Comparison of ENCODE assay signal across 27 cellular contexts in genomic region chr1:89682630-89683029, GRCh38.
"Had no signal": no experiment of that assay in that cellular context is flagged by ENCODE, and none has a peak within 500 bp of the region (broad histone marks: within the 10 kb centered on the region; RNA-seq: fewer than 3 reads in every experiment).

No MANE protein-coding gene starts in this region.

- ATAC-seq: activated CD8-positive, alpha-beta memory T cell treated with anti-CD3 and anti-CD28 coated beads, Interleukin-2, amount 10 ng/mL, durations not matched to agents 7 days and 5 days; activated naive CD4-positive, alpha-beta T cell treated with anti-CD3 and anti-CD28 coated beads, Interleukin-2, amount 50 U/mL, for 72 hours; T-cell had no signal

- H3K27ac Mint-ChIP-seq: activated B cell treated with CpG ODN at 0.5 μM for 24 hours; activated CD4-positive, alpha-beta T cell treated with anti-CD3 and anti-CD28 coated beads, Interleukin-2, amount 10 ng/mL, durations not matched to agents 7 days and 5 days; activated CD8-positive, alpha-beta memory T cell treated with anti-CD3 and anti-CD28 coated beads, Interleukin-2, amount 10 ng/mL, durations not matched to agents 7 days and 5 days; activated naive CD4-positive, alpha-beta T cell treated with anti-CD3 and anti-CD28 coated beads, Interleukin-2, amount 50 U/mL, for 72 hours had no signal

- H3K4me3 Mint-ChIP-seq: activated B cell treated with CpG ODN at 0.5 μM for 24 hours; activated CD4-positive, alpha-beta T cell treated with anti-CD3 and anti-CD28 coated beads, Interleukin-2, amount 10 ng/mL, durations not matched to agents 7 days and 5 days; activated CD8-positive, alpha-beta memory T cell treated with anti-CD3 and anti-CD28 coated beads, Interleukin-2, amount 10 ng/mL, durations not matched to agents 7 days and 5 days; activated T-cell treated with anti-CD3 and anti-CD28 coated beads, Interleukin-2, amount 50 U/mL, for 24 hours; T-cell had no signal

- DNase-seq: activated B cell treated with CpG ODN at 0.5 μM for 24 hours; activated CD4-positive, alpha-beta T cell treated with anti-CD3 and anti-CD28 coated beads, Interleukin-2, amount 10 ng/mL, durations not matched to agents 7 days and 5 days; activated CD8-positive, alpha-beta memory T cell treated with anti-CD3 and anti-CD28 coated beads, Interleukin-2, amount 10 ng/mL, durations not matched to agents 7 days and 5 days; activated effector memory CD4-positive, alpha-beta T cell treated with anti-CD3 and anti-CD28 coated beads, Interleukin-2, amount 50 U/mL, for 16 hours; activated naive CD4-positive, alpha-beta T cell treated with Interleukin-2 at 50 U/mL for 16 hours; activated T-cell treated with anti-CD3 and anti-CD28 coated beads, Interleukin-2, amount 50 U/mL, for 24 hours; adrenal gland; aorta; caudate nucleus; KG1; MV-4-11; NCI-H1092 treated with DMSO at 0.1 percent for 48 hours; NCI-H1417 treated with DMSO at 0.1 percent for 48 hours; NCI-H1694; NCI-H2029; NCI-H2107; NCI-H2171 treated with DMSO at 0.1 percent for 48 hours; NCI-H345; NCI-H510A; NCI-H526 treated with DMSO at 0.1 percent for 48 hours; NCI-H82; T-cell; T-helper 2 cell; T1000 had no signal

- H3K27me3 ChIP-seq: adrenal gland, breast epithelium had no signal

- H3K4me3 ChIP-seq: adrenal gland, breast epithelium, SK-N-MC had no signal

- H3K27me3 Mint-ChIP-seq: activated B cell treated with CpG ODN at 0.5 μM for 24 hours; activated CD4-positive, alpha-beta T cell treated with anti-CD3 and anti-CD28 coated beads, Interleukin-2, amount 10 ng/mL, durations not matched to agents 7 days and 5 days; activated CD8-positive, alpha-beta memory T cell treated with anti-CD3 and anti-CD28 coated beads, Interleukin-2, amount 10 ng/mL, durations not matched to agents 7 days and 5 days; activated T-cell treated with anti-CD3 and anti-CD28 coated beads, Interleukin-2, amount 50 U/mL, for 24 hours; T-cell had no signal

- H3K4me1 ChIP-seq: adrenal gland, breast epithelium had no signal

- H3K27ac ChIP-seq: adrenal gland, breast epithelium, SK-N-MC had no signal
